18 cellular contexts compared by ENCODE assay signal in genomic region chr16:8512941-8513624, GRCh38.
DNase-seq lines count a peak whose midpoint lies in the region; ATAC-seq, FAIRE-seq and TF ChIP-seq lines count a peak whose summit lies in the region.
"Had no signal": no experiment of that assay in that cellular context is flagged by ENCODE, and none has a peak within 500 bp of the region (broad histone marks: within the 10 kb centered on the region; RNA-seq: fewer than 3 reads in every experiment).

No MANE protein-coding gene starts in this region.

- ATAC-seq in GM19467 (IDR thresholded peaks at IDR 0.05; ENCODE audit: unreplicated experiment) (peak; percentile 64), HG03432 (IDR thresholded peaks at IDR 0.05; ENCODE audit: unreplicated experiment) (peak; percentile 79), mucosa of descending colon (peak; percentile 78), pancreas (no peak)
- ATAC-seq: GM23338, HCT116 had no signal

- H3K36me3 ChIP-seq in mucosa of descending colon (ENCODE audit: low read depth) (no peaks in the 10 kb centered on the region), pancreas (no peaks in the 10 kb centered on the region)

- H3K4me3 ChIP-seq in GM12865 (ENCODE audit: low read depth, low read length) = no peak overlapping the region
- no peak overlapping the region for H3K4me3 ChIP-seq in mucosa of descending colon
- no peak overlapping the region for H3K4me3 ChIP-seq in pancreas
- H3K4me3 ChIP-seq: GM23338 had no signal

- H3K27me3 ChIP-seq in pancreas = no peaks in the 10 kb centered on the region

- TF ChIP-seq CTCF in GM12865 (IDR thresholded peaks at IDR 0.05; ENCODE audit: insufficient read depth, low read depth, low read length, missing control alignments) (no peak), mucosa of descending colon (IDR thresholded peaks at IDR 0.05) (no peak), pancreas (IDR thresholded peaks at IDR 0.05) (no peak)

- DNase-seq in GM12865 (ENCODE audit: low read depth) (peak; percentile 83), mucosa of descending colon (peak in 1 of 3 donors; percentile 50), NCI-H2029 treated with DMSO at 0.1 percent for 48 hours (lab: John Stamatoyannopoulos, UW) (no peak), pancreas (no peak), erythroblast (lab: John Stamatoyannopoulos, UW) (no peak)
- DNase-seq: Caco-2; CD4-positive, CD25-positive, alpha-beta regulatory T cell; Kasumi-1; NCI-H1105; NCI-H1694; NCI-H2171; NCI-H446; OCI-M1; SIG-M5 had no signal

- no peak overlapping the region for H3K27ac ChIP-seq in pancreas

- H3K4me1 ChIP-seq in mucosa of descending colon (ENCODE audit: low read depth) = peaks cover 23% of the 10 kb centered on the region
- H3K4me1 ChIP-seq in pancreas = no peaks in the 10 kb centered on the region
- H3K4me1 ChIP-seq: Caco-2 had no signal

- FAIRE-seq in pancreas (lab: Jason Lieb, UNC) = no peak

- WGBS in pancreas, 2 donors = 62 to 64% methylated on average over 8 of the region's 8 CpGs

- no peak for TF ChIP-seq POLR2A in erythroblast (IDR thresholded peaks at IDR 0.05; ENCODE audit: low read length)

- H3K9me3 ChIP-seq in mucosa of descending colon (no peaks in the 10 kb centered on the region), pancreas (no peaks in the 10 kb centered on the region)
- H3K9me3 ChIP-seq: Caco-2 had no signal

- intact Hi-C loops in mucosa of descending colon (cut with DNase I, micrococcal nuclease) = no loop called here
- intact Hi-C loops in pancreas (cut with DNase I) = no loop called here

Comparison
In these comparisons a context has a peak if more than half of its experiments do, and no peak if none do; other contexts are left out.
1. ATAC-seq: peak in GM19467 (single experiment), HG03432 (single experiment) and mucosa of descending colon (single experiment); none in pancreas (0 of 4).